ENCODE assay signal across 21 cellular contexts in the genomic region with DNA sequence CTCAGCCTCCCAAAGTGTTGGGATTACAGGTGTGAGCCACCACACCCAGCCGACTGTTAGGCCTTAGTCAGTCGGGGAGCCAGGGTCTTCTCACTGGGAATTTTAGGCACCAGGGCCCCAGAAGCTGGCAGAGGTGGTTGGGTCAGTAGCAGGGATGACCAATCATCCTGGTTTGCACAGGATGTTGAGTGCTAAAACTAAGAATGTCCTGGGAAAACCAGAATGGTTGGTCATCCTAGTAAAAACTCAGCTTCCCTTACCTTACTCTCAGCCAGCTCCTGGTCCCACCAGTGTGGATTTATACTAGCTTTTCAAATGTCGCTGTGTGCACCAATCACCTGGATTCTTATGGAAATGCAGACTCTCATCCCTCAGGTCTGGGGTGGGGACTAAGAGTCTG. TPM values are rescaled to one million over a fixed set of nuclear protein-coding genes. Genes with fewer than 3 reads are reported as not detected.
"Had no signal": no experiment of that assay in that cellular context is flagged by ENCODE, and none has a peak within 500 bp of the region (broad histone marks: within the 10 kb centered on the region; RNA-seq: fewer than 3 reads in every experiment).

No MANE protein-coding gene starts in this region.

- H3K9ac ChIP-seq: parathyroid adenoma had no signal

- H3K4me3 ChIP-seq: coronary artery, thyroid gland had no signal

- DNase-seq: activated CD4-positive, alpha-beta memory T cell treated with anti-CD3 and anti-CD28 coated beads for 36 hours; activated CD4-positive, alpha-beta T cell treated with anti-CD3 and anti-CD28 coated beads for 4 hours; activated CD4-positive, CD25-positive, alpha-beta regulatory T cell; activated effector memory CD4-positive, alpha-beta T cell treated with Interleukin-2 at 50 U/mL for 16 hours; activated naive CD4-positive, alpha-beta T cell treated with anti-CD3 and anti-CD28 coated beads for 36 hours; activated naive CD8-positive, alpha-beta T cell treated with anti-CD3 and anti-CD28 coated beads, Interleukin-2, amount 10 ng/mL, durations not matched to agents 7 days and 5 days; activated T-cell treated with anti-CD3 and anti-CD28 coated beads, Interleukin-2, amount 50 U/mL, for 48 hours; amniotic stem cell; cerebellar nuclear complex; left ventricle myocardium superior; nephron progenitor cell; right cardiac atrium; stimulated activated CD4-positive, alpha-beta T cell treated with anti-CD3 and anti-CD28 coated beads, Interleukin-4, amount 100 ng/mL, for 4 hours; stimulated activated naive CD8-positive, alpha-beta T cell treated with anti-CD3 and anti-CD28 coated beads, Interleukin-15, Interleukin-2, amounts not matched to agents 100 U/mL and 50 U/mL, for 24 hours; substantia nigra; T1000; thyroid gland had no signal

- H3K4me1 ChIP-seq: parathyroid adenoma had no signal

- H3K36me3 Mint-ChIP-seq: activated CD4-positive, alpha-beta memory T cell treated with anti-CD3 and anti-CD28 coated beads for 36 hours; activated naive CD8-positive, alpha-beta T cell treated with anti-CD3 and anti-CD28 coated beads, Interleukin-2, amount 10 ng/mL, durations not matched to agents 7 days and 5 days; memory B cell had no signal

- ATAC-seq: left ventricle myocardium superior; right cardiac atrium; stimulated activated naive CD8-positive, alpha-beta T cell treated with anti-CD3 and anti-CD28 coated beads, Interleukin-15, Interleukin-2, amounts not matched to agents 100 U/mL and 50 U/mL, for 24 hours had no signal

- H3K36me3 ChIP-seq: thyroid gland had no signal

- H3K9me3 ChIP-seq: thyroid gland had no signal

- H3K9me3 Mint-ChIP-seq: activated CD4-positive, alpha-beta memory T cell treated with anti-CD3 and anti-CD28 coated beads for 36 hours; activated naive CD4-positive, alpha-beta T cell treated with anti-CD3 and anti-CD28 coated beads for 36 hours; activated naive CD8-positive, alpha-beta T cell treated with anti-CD3 and anti-CD28 coated beads, Interleukin-2, amount 10 ng/mL, durations not matched to agents 7 days and 5 days; memory B cell; nephron progenitor cell; T-helper 1 cell treated with Interleukin-12 subunit alpha and Interleukin-12 subunit beta and Interleukin-4 antibody, amounts not matched to agents 30 μg/mL and 1 μg/mL, for 36 hours had no signal

- H3K27ac ChIP-seq: coronary artery, parathyroid adenoma, thyroid gland had no signal

- H3K4me3 Mint-ChIP-seq: activated CD4-positive, alpha-beta memory T cell treated with anti-CD3 and anti-CD28 coated beads for 36 hours; activated naive CD4-positive, alpha-beta T cell treated with anti-CD3 and anti-CD28 coated beads for 36 hours; activated naive CD8-positive, alpha-beta T cell treated with anti-CD3 and anti-CD28 coated beads, Interleukin-2, amount 10 ng/mL, durations not matched to agents 7 days and 5 days; memory B cell; nephron progenitor cell; T-helper 1 cell treated with Interleukin-12 subunit alpha and Interleukin-12 subunit beta and Interleukin-4 antibody, amounts not matched to agents 30 μg/mL and 1 μg/mL, for 36 hours had no signal

- H3K27me3 ChIP-seq: thyroid gland had no signal

- H3K4me1 Mint-ChIP-seq: memory B cell had no signal

- H3K27ac Mint-ChIP-seq: activated CD4-positive, alpha-beta memory T cell treated with anti-CD3 and anti-CD28 coated beads for 36 hours; activated naive CD4-positive, alpha-beta T cell treated with anti-CD3 and anti-CD28 coated beads for 36 hours; activated naive CD8-positive, alpha-beta T cell treated with anti-CD3 and anti-CD28 coated beads, Interleukin-2, amount 10 ng/mL, durations not matched to agents 7 days and 5 days; memory B cell; nephron progenitor cell; T-helper 1 cell treated with Interleukin-12 subunit alpha and Interleukin-12 subunit beta and Interleukin-4 antibody, amounts not matched to agents 30 μg/mL and 1 μg/mL, for 36 hours had no signal

RNA-seq across cellular contexts. Expression of gene KCNG1, which starts 31.8 kb away (rescaled TPM):
- total RNA-seq: activated naive CD8-positive, alpha-beta T cell treated with anti-CD3 and anti-CD28 coated beads, Interleukin-2, amount 10 ng/mL, durations not matched to agents 7 days and 5 days had no signal
